Comparison of ENCODE assay signal across 8 cellular contexts in genomic region chr9:136790640-136791465, GRCh38. TPM values are rescaled to one million over a fixed set of nuclear protein-coding genes. Genes with fewer than 3 reads are reported as not detected.
A peak's percentile ranks its signal among the peaks of the same experiment; 100 is the strongest.
DNase-seq lines count a peak whose midpoint lies in the region; ATAC-seq and TF ChIP-seq lines count a peak whose summit lies in the region.

TMEM141 (plus strand) TSS chr9:136791344; CDS start chr9:136791371, 27 bp downstream.

- peak within 1 kb of the TSS; percentile 79 for H3K4me3 Mint-ChIP-seq in activated T-cell treated with anti-CD3 and anti-CD28 coated beads, Interleukin-2, amount 50 U/mL, for 4 hours

- peak; percentile 99 for DNase-seq in DMS153 treated with DMSO at 0.1 percent for 48 hours (lab: John Stamatoyannopoulos, UW; ENCODE audit: unreplicated experiment)
- DNase-seq in KG1 (lab: John Stamatoyannopoulos, UW) = peak; percentile 98
- peak; percentile 87 for DNase-seq in Panc1 (ENCODE audit: low read depth, low spot score)
- peak; percentile 100 for DNase-seq in activated T-cell treated with anti-CD3 and anti-CD28 coated beads, Interleukin-2, amount 50 U/mL, for 4 hours
- DNase-seq in stimulated activated CD8-positive, alpha-beta memory T cell treated with anti-CD3 and anti-CD28 coated beads, Interleukin-7, amount 100 ng/mL, for 24 hours (ENCODE audit: low read depth) = peak; percentile 99

- 1 to 2% methylated on average over 59 to 65 of the region's 65 CpGs for WGBS in esophagus, 2 donors

- H3K4me1 Mint-ChIP-seq in activated T-cell treated with anti-CD3 and anti-CD28 coated beads, Interleukin-2, amount 50 U/mL, for 4 hours (ENCODE audit: low read depth) = peaks cover 19% of the 10 kb centered on the region

- no peaks in the 10 kb centered on the region for H3K36me3 Mint-ChIP-seq in activated T-cell treated with anti-CD3 and anti-CD28 coated beads, Interleukin-2, amount 50 U/mL, for 4 hours (ENCODE audit: insufficient read depth)

- ATAC-seq in GM21723 (IDR thresholded peaks at IDR 0.05; ENCODE audit: unreplicated experiment) = peak; percentile 81
- peak; percentile 93 for ATAC-seq in Panc1
- peak; percentile 91 to 94 for ATAC-seq in activated T-cell treated with anti-CD3 and anti-CD28 coated beads, Interleukin-2, amount 50 U/mL, for 4 hours

- CTCF ChIA-PET in Panc1 (lab: Charles Lee) = interaction anchor here (0.6 to 0.7 kb wide), 3 partner anchors 91 to 244 kb away, joined by 3 to 4 read pairs (median 3); no protein-coding TSS in a partner anchor

- H3K9me3 Mint-ChIP-seq in activated T-cell treated with anti-CD3 and anti-CD28 coated beads, Interleukin-2, amount 50 U/mL, for 4 hours = no peaks in the 10 kb centered on the region

- peaks cover 11% of the 10 kb centered on the region for H3K4me1 ChIP-seq in Panc1 (ENCODE audit: control insufficient read depth, insufficient read depth, low read length)
- peaks cover 6 to 7% of the 10 kb centered on the region in 2 donors for H3K4me1 ChIP-seq in esophagus (ENCODE audit: control insufficient read depth in 2 of 2, insufficient read depth in 2 of 2, low read length in 1 of 2)
- peaks cover 18% of the 10 kb centered on the region for H3K4me1 ChIP-seq in muscle layer of colon (ENCODE audit: insufficient read depth, low read length)

- POLR2A ChIA-PET in Panc1 (lab: Charles Lee) = interaction anchor here (0.6 kb wide), 1 partner anchor 9 kb away, joined by 3 read pairs; no protein-coding TSS in a partner anchor

- H3K27ac ChIP-seq in Panc1 (ENCODE audit: low read length) = peak within 1 kb of the TSS; percentile 84
- peak within 1 kb of the TSS; percentile 95 to 98 for H3K27ac ChIP-seq in esophagus (ENCODE audit: low read depth in 2 of 2, low read length in 1 of 2)
- peak within 1 kb of the TSS; percentile 94 for H3K27ac ChIP-seq in muscle layer of colon (ENCODE audit: low read depth, low read length)

- H3K27me3 ChIP-seq in Panc1 (ENCODE audit: control insufficient read depth, insufficient read depth, low read length) (no peaks in the 10 kb centered on the region), esophagus (ENCODE audit: control insufficient read depth in 1 of 2, insufficient read depth in 2 of 2, low read length in 2 of 2) (no peaks in the 10 kb centered on the region), muscle layer of colon (ENCODE audit: control insufficient read depth in 1 of 2, insufficient read depth in 2 of 2, low read length in 2 of 2) (peaks cover 0 to 5% of the 10 kb centered on the region in 2 donors)

- no peak for TF ChIP-seq CTCF in Panc1 (IDR thresholded peaks at IDR 0.05)

- BruUV-seq in Panc1 (replicated peaks; lab: Mats Ljungman, UMichigan) = no TSS peak

- H3K36me3 ChIP-seq in Panc1 (ENCODE audit: control insufficient read depth, insufficient read depth, low read length) = no peaks in the 10 kb centered on the region; the same call in 1 of the 2 replicates
- H3K36me3 ChIP-seq in esophagus (ENCODE audit: control insufficient read depth in 2 of 2, insufficient read depth in 2 of 2, low read length in 1 of 2) = peaks cover 0 to 3% of the 10 kb centered on the region in 2 donors
- peaks cover 6% of the 10 kb centered on the region for H3K36me3 ChIP-seq in muscle layer of colon (ENCODE audit: insufficient read depth, low read length)

- in situ Hi-C loops in Panc1 (cut with HindIII; ENCODE audit: low pct_unique_long_range_greater_than_20kb, low sequenced_read_pairs) = no loop called here

- H3K4me3 ChIP-seq in Panc1 (ENCODE audit: low read depth in 2 of 2, low read length in 2 of 2) = peak within 1 kb of the TSS; percentile 70 to 73
- peak within 1 kb of the TSS; percentile 61 to 64 for H3K4me3 ChIP-seq in esophagus (ENCODE audit: low read depth in 1 of 2, low read length in 2 of 2)
- peak within 1 kb of the TSS; percentile 66 to 70 for H3K4me3 ChIP-seq in muscle layer of colon (ENCODE audit: low read depth in 1 of 2, low read length in 2 of 2)

- intact Hi-C loops in Panc1 (cut with micrococcal nuclease; ENCODE audit: unreplicated experiment) = no loop called here

- H3K9ac ChIP-seq in muscle layer of colon (ENCODE audit: low read length) = peak within 1 kb of the TSS; percentile 32

- H3K27me3 Mint-ChIP-seq in activated T-cell treated with anti-CD3 and anti-CD28 coated beads, Interleukin-2, amount 50 U/mL, for 4 hours (ENCODE audit: low read depth) = peaks cover 3% of the 10 kb centered on the region

- no peaks in the 10 kb centered on the region for H3K9me3 ChIP-seq in Panc1 (ENCODE audit: control insufficient read depth, insufficient read depth, low read depth, low read length)
- H3K9me3 ChIP-seq in esophagus (ENCODE audit: control insufficient read depth in 2 of 2, insufficient read depth in 1 of 2, low read depth in 1 of 2, low read length in 1 of 2) = no peaks in the 10 kb centered on the region
- H3K9me3 ChIP-seq in muscle layer of colon (ENCODE audit: low read length) = no peaks in the 10 kb centered on the region

RNA-seq across cellular contexts. Expression of gene TMEM141, which starts in this region (rescaled TPM):
- 53.5 TPM for total RNA-seq in Panc1 (2021; ENCODE audit: unreplicated experiment)
- 145 TPM for polyA plus RNA-seq in Panc1 (2012; ENCODE audit: insufficient read length)
- total RNA-seq in activated T-cell treated with anti-CD3 and anti-CD28 coated beads, Interleukin-2, amount 50 U/mL, for 4 hours = 10 to 100 TPM; 49.5 to 53.0 (median 51.9) TPM
- 100 to 1,000 TPM in 1 of 2 donors, 10 to 100 TPM in 1; 85.2 to 155 TPM for polyA plus RNA-seq in esophagus

Comparison
In these comparisons a context has a peak if more than half of its experiments do, and no peak if none do; other contexts are left out.
1. Peak in every context shown above with its lines: DNase-seq, ATAC-seq, H3K4me3 ChIP-seq and H3K27ac ChIP-seq.